In the genomic region with DNA sequence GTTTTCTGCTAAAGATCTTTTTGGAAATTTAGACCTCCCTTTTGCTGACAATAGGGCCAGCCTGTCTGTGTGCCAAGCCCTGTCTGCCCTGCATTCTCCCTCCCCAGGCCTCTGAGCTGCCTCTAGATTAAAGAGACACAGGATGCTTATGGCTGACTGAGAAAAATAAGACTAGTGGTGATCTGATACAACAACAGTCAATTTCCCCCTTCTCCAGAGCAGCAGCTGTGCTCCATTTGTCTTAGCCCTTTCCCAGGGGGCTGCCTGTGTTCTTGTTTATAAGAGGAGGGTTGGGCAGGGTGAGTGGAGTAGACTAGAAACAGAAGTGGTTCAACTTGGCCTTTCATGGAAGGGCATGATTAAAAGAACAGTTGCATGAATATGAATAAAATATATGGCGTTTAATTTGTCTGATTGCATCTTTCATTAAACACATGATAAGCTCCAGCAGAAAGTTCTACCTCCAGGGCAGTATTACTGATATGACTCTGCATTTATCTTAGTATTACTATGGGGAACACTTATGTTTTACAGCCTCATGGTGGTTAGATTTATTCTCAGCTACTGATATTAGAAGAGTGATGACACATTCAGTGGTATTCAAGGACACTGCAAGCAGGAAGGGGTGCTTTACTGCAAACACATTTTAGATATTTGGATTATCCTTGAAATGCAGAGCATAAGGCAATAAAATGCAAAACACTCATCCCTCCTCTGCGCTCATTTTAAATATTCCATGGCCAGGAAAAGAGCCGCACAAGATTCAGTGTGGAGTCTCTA, we compare ENCODE assay signal across 1 cellular context.
TF ChIP-seq lines count a peak whose summit lies in the region.

No MANE protein-coding gene starts in this region.

TF ChIP-seq in GM23338, 12 proteins besides CTCF, POLR2A, EP300 and RAD21 (continued from another document):
- TF ChIP-seq, protein P1, sequence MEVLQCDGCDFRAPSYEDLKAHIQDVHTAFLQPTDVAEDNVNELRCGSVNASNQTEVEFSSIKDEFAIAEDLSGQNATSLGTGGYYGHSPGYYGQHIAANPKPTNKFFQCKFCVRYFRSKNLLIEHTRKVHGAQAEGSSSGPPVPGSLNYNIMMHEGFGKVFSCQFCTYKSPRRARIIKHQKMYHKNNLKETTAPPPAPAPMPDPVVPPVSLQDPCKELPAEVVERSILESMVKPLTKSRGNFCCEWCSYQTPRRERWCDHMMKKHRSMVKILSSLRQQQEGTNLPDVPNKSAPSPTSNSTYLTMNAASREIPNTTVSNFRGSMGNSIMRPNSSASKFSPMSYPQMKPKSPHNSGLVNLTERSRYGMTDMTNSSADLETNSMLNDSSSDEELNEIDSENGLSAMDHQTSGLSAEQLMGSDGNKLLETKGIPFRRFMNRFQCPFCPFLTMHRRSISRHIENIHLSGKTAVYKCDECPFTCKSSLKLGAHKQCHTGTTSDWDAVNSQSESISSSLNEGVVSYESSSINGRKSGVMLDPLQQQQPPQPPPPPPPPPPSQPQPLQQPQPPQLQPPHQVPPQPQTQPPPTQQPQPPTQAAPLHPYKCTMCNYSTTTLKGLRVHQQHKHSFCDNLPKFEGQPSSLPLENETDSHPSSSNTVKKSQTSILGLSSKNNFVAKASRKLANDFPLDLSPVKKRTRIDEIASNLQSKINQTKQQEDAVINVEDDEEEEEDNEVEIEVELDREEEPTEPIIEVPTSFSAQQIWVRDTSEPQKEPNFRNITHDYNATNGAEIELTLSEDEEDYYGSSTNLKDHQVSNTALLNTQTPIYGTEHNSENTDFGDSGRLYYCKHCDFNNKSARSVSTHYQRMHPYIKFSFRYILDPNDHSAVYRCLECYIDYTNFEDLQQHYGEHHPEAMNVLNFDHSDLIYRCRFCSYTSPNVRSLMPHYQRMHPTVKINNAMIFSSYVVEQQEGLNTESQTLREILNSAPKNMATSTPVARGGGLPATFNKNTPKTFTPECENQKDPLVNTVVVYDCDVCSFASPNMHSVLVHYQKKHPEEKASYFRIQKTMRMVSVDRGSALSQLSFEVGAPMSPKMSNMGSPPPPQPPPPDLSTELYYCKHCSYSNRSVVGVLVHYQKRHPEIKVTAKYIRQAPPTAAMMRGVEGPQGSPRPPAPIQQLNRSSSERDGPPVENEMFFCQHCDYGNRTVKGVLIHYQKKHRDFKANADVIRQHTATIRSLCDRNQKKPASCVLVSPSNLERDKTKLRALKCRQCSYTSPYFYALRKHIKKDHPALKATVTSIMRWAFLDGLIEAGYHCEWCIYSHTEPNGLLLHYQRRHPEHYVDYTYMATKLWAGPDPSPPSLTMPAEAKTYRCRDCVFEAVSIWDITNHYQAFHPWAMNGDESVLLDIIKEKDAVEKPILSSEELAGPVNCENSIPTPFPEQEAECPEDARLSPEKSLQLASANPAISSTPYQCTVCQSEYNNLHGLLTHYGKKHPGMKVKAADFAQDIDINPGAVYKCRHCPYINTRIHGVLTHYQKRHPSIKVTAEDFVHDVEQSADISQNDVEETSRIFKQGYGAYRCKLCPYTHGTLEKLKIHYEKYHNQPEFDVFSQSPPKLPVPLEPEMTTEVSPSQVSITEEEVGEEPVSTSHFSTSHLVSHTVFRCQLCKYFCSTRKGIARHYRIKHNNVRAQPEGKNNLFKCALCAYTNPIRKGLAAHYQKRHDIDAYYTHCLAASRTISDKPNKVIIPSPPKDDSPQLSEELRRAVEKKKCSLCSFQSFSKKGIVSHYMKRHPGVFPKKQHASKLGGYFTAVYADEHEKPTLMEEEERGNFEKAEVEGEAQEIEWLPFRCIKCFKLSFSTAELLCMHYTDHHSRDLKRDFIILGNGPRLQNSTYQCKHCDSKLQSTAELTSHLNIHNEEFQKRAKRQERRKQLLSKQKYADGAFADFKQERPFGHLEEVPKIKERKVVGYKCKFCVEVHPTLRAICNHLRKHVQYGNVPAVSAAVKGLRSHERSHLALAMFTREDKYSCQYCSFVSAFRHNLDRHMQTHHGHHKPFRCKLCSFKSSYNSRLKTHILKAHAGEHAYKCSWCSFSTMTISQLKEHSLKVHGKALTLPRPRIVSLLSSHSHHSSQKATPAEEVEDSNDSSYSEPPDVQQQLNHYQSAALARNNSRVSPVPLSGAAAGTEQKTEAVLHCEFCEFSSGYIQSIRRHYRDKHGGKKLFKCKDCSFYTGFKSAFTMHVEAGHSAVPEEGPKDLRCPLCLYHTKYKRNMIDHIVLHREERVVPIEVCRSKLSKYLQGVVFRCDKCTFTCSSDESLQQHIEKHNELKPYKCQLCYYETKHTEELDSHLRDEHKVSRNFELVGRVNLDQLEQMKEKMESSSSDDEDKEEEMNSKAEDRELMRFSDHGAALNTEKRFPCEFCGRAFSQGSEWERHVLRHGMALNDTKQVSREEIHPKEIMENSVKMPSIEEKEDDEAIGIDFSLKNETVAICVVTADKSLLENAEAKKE (CRISPR knock-in tag; IDR thresholded peaks at IDR 0.05), result no peak
